12 cellular contexts compared by ENCODE assay signal in the genomic region with DNA sequence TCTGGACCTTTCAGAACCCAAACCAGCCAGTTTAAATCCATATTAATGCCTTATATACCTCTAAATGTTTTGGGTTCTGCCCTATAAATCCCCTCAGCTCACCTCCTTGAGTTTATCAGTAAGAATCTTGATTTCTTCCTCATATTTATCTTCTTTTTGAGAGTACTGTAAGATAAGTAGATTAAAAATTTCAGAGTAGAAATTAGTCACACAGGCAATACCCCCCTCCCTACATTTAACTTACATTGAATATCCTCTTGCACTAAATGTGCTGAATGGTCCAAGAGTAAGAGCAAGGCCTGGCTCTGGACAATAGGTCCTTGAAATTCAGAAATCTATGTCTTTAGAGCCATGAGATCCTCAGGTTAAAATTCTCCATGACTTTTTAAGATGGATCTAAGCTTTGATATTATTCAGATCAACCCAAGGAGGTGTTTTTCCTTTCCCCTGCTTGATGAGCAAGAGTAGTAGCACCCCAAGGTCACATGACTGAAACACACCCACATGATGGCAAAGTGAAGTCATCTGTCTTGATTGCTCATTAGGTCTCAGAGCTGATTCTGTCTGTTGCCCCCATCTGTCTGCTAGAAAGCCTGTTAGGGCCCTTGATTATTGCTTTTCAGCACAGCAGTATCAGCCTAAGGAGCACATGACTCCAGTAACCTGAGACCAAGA. TPM values are rescaled to one million over a fixed set of nuclear protein-coding genes. Genes with fewer than 3 reads are reported as not detected.
DNase-seq lines count a peak whose midpoint lies in the region; ATAC-seq, FAIRE-seq and TF ChIP-seq lines count a peak whose summit lies in the region.
"Had no signal": no experiment of that assay in that cellular context is flagged by ENCODE, and none has a peak within 500 bp of the region (broad histone marks: within the 10 kb centered on the region; RNA-seq: fewer than 3 reads in every experiment).

No MANE protein-coding gene starts in this region.

- POLR2A ChIA-PET in activated CD4-positive, alpha-beta memory T cell treated with anti-CD3 and anti-CD28 coated beads for 36 hours (lab: Charles Lee) = interaction anchor here (0.6 to 3.0 kb wide), 9 partner anchors 9 to 785 kb away, joined by 3 to 21 read pairs (median 4); a partner anchor contains a TSS

- intact Hi-C loops in activated CD4-positive, alpha-beta memory T cell treated with anti-CD3 and anti-CD28 coated beads for 36 hours (cut with micrococcal nuclease) = loop anchor here (1.0 kb wide), 2 partner anchors 12 kb away; no protein-coding TSS in a partner anchor

- H3K4me3 Mint-ChIP-seq in activated CD4-positive, alpha-beta memory T cell treated with anti-CD3 and anti-CD28 coated beads for 36 hours = peak overlapping the region; percentile 8

- H3K9me3 Mint-ChIP-seq in activated CD4-positive, alpha-beta memory T cell treated with anti-CD3 and anti-CD28 coated beads for 36 hours = no peaks in the 10 kb centered on the region

- no peak for DNase-seq in GM12891 (ENCODE audit: insufficient read length, low spot score)
- peak; percentile 81 for DNase-seq in activated CD4-positive, alpha-beta memory T cell treated with anti-CD3 and anti-CD28 coated beads for 36 hours
- DNase-seq in epithelial cell of prostate (ENCODE audit: low read depth, low spot score) = peak; percentile 24
- peak; percentile 63 for DNase-seq in stimulated activated CD4-positive, alpha-beta T cell treated with anti-CD3 and anti-CD28 coated beads, Interleukin-2, amount 100 ng/mL, for 4 hours (ENCODE audit: low read depth)
- no peak for DNase-seq in RCC 7860 (ENCODE audit: low spot score)
- no peak for DNase-seq in NCI-H69 (lab: John Stamatoyannopoulos, UW)
- DNase-seq in DMS79 treated with DMSO at 0.1 percent for 48 hours (lab: John Stamatoyannopoulos, UW) = no peak
- DNase-seq: kidney glomerular epithelial cell, OCI-M1, sigmoid colon had no signal

- ATAC-seq in GM19351 (IDR thresholded peaks at IDR 0.05; ENCODE audit: unreplicated experiment) = no peak

- TF ChIP-seq POLR2A in GM12891 (IDR thresholded peaks at IDR 0.05; ENCODE audit: low read depth, low read length) = no peak; the same call in 1 of the 2 replicates

- H3K27ac Mint-ChIP-seq in activated CD4-positive, alpha-beta memory T cell treated with anti-CD3 and anti-CD28 coated beads for 36 hours = peak overlapping the region; percentile 78

- H3K27me3 Mint-ChIP-seq in activated CD4-positive, alpha-beta memory T cell treated with anti-CD3 and anti-CD28 coated beads for 36 hours = no peaks in the 10 kb centered on the region

- H3K4me1 Mint-ChIP-seq in activated CD4-positive, alpha-beta memory T cell treated with anti-CD3 and anti-CD28 coated beads for 36 hours (ENCODE audit: low read depth) = peaks cover 55% of the 10 kb centered on the region

- peak overlapping the region; percentile 65 for H3K27ac ChIP-seq in epithelial cell of prostate
- H3K27ac ChIP-seq: sigmoid colon had no signal

- FAIRE-seq in GM12891 (lab: Jason Lieb, UNC) (peak; percentile 71), RCC 7860 (lab: Jason Lieb, UNC) (no peak)

- H3K36me3 Mint-ChIP-seq in activated CD4-positive, alpha-beta memory T cell treated with anti-CD3 and anti-CD28 coated beads for 36 hours = peaks cover 72% of the 10 kb centered on the region

- CTCF ChIA-PET in activated CD4-positive, alpha-beta memory T cell treated with anti-CD3 and anti-CD28 coated beads for 36 hours (lab: Charles Lee) = interaction anchor here (0.5 to 2.3 kb wide), 7 partner anchors 11 to 165 kb away, joined by 3 to 9 read pairs (median 3); no protein-coding TSS in a partner anchor

TF ChIP-seq in GM12891, 5 proteins besides CTCF, POLR2A, EP300 and RAD21:
- TF ChIP-seq POLR2AphosphoS5 (IDR thresholded peaks at IDR 0.05; ENCODE audit: low read depth, low read length) (0 out of 2 replicates have a peak, but pooled peaks have one; percentile 32), POU2F2 (IDR thresholded peaks at IDR 0.05; ENCODE audit: low read depth, low read length) (no peak), TAF1 (IDR thresholded peaks at IDR 0.05; ENCODE audit: low read depth, low read length) (no peak), SPI1 (IDR thresholded peaks at IDR 0.05; ENCODE audit: low read depth, low read length) (no peak), PAX5 (IDR thresholded peaks at IDR 0.05; ENCODE audit: insufficient read depth, low read length, severe bottlenecking) (no peak)

RNA-seq across cellular contexts. Expression of a gene that starts 15.8 kb away (rescaled TPM):
- not detected for polyA plus RNA-seq in GM12891 (2012; ENCODE audit: low read depth, missing spikeins)
- under 1 TPM; 0.05 to 0.12 TPM for total RNA-seq in activated CD4-positive, alpha-beta memory T cell treated with anti-CD3 and anti-CD28 coated beads for 36 hours
- total RNA-seq: Daoy had no signal

RNA-seq across cellular contexts. Expression of a gene that starts 21.2 kb away (rescaled TPM):
- 409 TPM for polyA plus RNA-seq in GM12891 (2012; ENCODE audit: low read depth, missing spikeins)
- total RNA-seq in activated CD4-positive, alpha-beta memory T cell treated with anti-CD3 and anti-CD28 coated beads for 36 hours = 100 to 1,000 TPM; 726 to 736 TPM

RNA-seq across cellular contexts. Expression of a gene that starts 35.4 kb away (rescaled TPM):
- not detected for polyA plus RNA-seq in GM12891 (2012; ENCODE audit: low read depth, missing spikeins)
- not detected for total RNA-seq in activated CD4-positive, alpha-beta memory T cell treated with anti-CD3 and anti-CD28 coated beads for 36 hours
- total RNA-seq: Daoy, sigmoid colon had no signal
- polyA plus RNA-seq: sigmoid colon had no signal

RNA-seq across cellular contexts. Expression of a gene that starts 50.1 kb away (rescaled TPM):
- polyA plus RNA-seq in GM12891 (2012; ENCODE audit: low read depth, missing spikeins) = 86.1 TPM
- 100 to 1,000 TPM; 180 to 183 TPM for total RNA-seq in activated CD4-positive, alpha-beta memory T cell treated with anti-CD3 and anti-CD28 coated beads for 36 hours

Comparison
In these comparisons a context has a peak if more than half of its experiments do, and no peak if none do; other contexts are left out.
1. DNase-seq: peak in activated CD4-positive, alpha-beta memory T cell treated with anti-CD3 and anti-CD28 coated beads for 36 hours (single experiment), epithelial cell of prostate (single experiment) and stimulated activated CD4-positive, alpha-beta T cell treated with anti-CD3 and anti-CD28 coated beads, Interleukin-2, amount 100 ng/mL, for 4 hours (single experiment); none in GM12891 (single experiment), RCC 7860 (single experiment), NCI-H69 (single experiment) and DMS79 treated with DMSO at 0.1 percent for 48 hours (single experiment).